ENCODE assay signal across 8 cellular contexts in the genomic region with DNA sequence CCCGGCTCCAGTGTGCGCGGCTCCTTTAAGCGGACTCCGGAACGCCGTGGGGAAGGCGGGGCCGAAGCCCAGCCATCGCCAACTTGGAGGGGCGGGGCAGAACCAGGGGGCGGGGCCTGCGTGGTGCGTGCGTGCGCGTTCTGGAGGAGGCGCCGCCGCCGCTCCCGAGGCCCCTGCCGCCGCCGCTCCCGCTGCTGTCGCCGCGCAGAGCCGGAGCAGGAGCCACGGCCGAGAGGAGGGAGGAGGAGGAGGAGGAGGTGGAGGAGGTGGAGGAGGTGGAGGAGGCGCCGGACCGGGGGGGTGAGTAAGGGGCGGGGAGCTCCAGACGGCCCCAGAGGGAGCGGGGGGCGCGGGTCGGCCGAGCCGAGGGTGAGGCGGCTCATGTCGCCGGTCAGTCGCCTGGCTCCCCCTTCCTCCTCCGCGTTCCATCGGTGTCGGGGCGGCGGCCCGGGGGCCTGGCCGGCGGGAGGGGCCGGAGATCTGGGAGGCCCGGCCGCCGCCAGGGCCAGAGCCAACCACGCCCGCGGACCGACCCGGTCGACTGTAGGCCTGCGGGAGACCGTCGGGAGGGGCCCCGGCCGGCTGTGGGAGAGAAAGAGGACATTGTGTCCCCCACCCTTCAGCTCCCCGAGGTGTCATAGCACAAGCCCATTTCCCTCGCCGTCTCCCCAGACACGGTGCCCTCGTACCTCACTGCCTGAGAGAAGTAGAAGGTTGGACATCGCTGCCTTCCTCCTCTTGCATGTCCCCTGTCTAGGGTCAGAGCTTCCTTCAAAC. TPM values are rescaled to one million over a fixed set of nuclear protein-coding genes. Genes with fewer than 3 reads are reported as not detected.
A peak's percentile ranks its signal among the peaks of the same experiment; 100 is the strongest.
DNase-seq lines count a peak whose midpoint lies in the region; ATAC-seq, FAIRE-seq and TF ChIP-seq lines count a peak whose summit lies in the region.

A gene (plus strand): TSS at position 155 of the 777 bp plus-strand sequence. CDS start 71,572 bp downstream, outside the sequence.

- H3K18ac ChIP-seq in H1 (ENCODE audit: extremely low read depth, low read length) (peak within 1 kb of the TSS; percentile 88; the same call in 1 of the 2 replicates), mesenchymal stem cell (ENCODE audit: low read depth in 1 of 2, low read length in 2 of 2) (peak within 1 kb of the TSS; percentile 50 to 79)

- peaks cover 7% of the 10 kb centered on the region for H3K23me2 ChIP-seq in H1 (ENCODE audit: low read depth, low read length)

- CTCF ChIA-PET in CD4-positive, alpha-beta T cell (lab: Charles Lee): interaction anchor here (0.5 to 4.5 kb wide), 4 partner anchors 16 to 144 kb away, joined by 3 to 14 read pairs (median 5); no protein-coding TSS in a partner anchor
- CTCF ChIA-PET in H1 (lab: Charles Lee; ENCODE audit: partially characterized antibody): interaction anchor here (0.6 to 4.3 kb wide), 4 partner anchors 9 to 127 kb away, joined by 3 to 17 read pairs (median 3); no protein-coding TSS in a partner anchor

- peak; percentile 88 to 97 (median 94) for DNase-seq in CD4-positive, alpha-beta T cell
- peak; percentile 97 for DNase-seq in GM20000 (ENCODE audit: low spot score)
- DNase-seq in NOMO-1 treated with dmso at 0.1 percent for 144 hours (lab: John Stamatoyannopoulos, UW; ENCODE audit: unreplicated experiment): peak; percentile 67
- peak; percentile 74 for DNase-seq in activated CD8-positive, alpha-beta memory T cell treated with anti-CD3 and anti-CD28 coated beads, Interleukin-2, amount 50 U/mL, for 1 hour (ENCODE audit: extremely low read depth)
- DNase-seq in H1 (ENCODE audit: low read depth in 1 of 2, low spot score in 2 of 2): peak; percentile 77 to 94
- DNase-seq in mesenchymal stem cell: peak; percentile 91
- DNase-seq in stimulated activated CD8-positive, alpha-beta memory T cell treated with anti-CD3 and anti-CD28 coated beads, Interleukin-12 subunit alpha, Interleukin-12 subunit beta, amount 100 ng/mL, for 1 hour (ENCODE audit: low read depth): peak; percentile 87

- no peak within 1 kb of the TSS for H2BK20ac ChIP-seq in H1 (ENCODE audit: low read length)

- H3K14ac ChIP-seq in H1 (ENCODE audit: insufficient read length) (no peak within 1 kb of the TSS), mesenchymal stem cell (ENCODE audit: low read length in 2 of 2) (peak within 1 kb of the TSS in 1 of 2 experiments; percentile 87)

- no peak for TF ChIP-seq RAD21 in H1 (IDR thresholded peaks at IDR 0.05 in 1 of 2, conservative IDR thresholded peaks at IDR 0.05 in 1 of 2; ENCODE audit: low read depth in 2 of 2, low read length in 2 of 2)

- H3K23ac ChIP-seq in H1 (ENCODE audit: insufficient read length): no peak within 1 kb of the TSS
- H3K23ac ChIP-seq in mesenchymal stem cell (ENCODE audit: low read length in 2 of 2): peak within 1 kb of the TSS in 1 of 2 experiments; percentile 40

- H3K4ac ChIP-seq in H1 (replicated peaks; ENCODE audit: insufficient read length, low read depth, low read length) (peak within 1 kb of the TSS; percentile 27), mesenchymal stem cell (ENCODE audit: low read depth in 1 of 2, low read length in 2 of 2) (peak within 1 kb of the TSS in 1 of 2 experiments; percentile 93)

- no peaks in the 10 kb centered on the region for H3K9me3 Mint-ChIP-seq in CD4-positive, alpha-beta T cell

- peaks cover 0 to 45% of the 10 kb centered on the region in 2 experiments; a peak in 3 of 4 replicates for H3K79me2 ChIP-seq in H1 (ENCODE audit: control insufficient read depth in 1 of 2, insufficient read depth in 2 of 2, low read length in 2 of 2)

- 2% methylated on average over 11 of the region's 77 CpGs; no CpG with 5 or more reads in 1 of the 2 experiments for WGBS in H1 (ENCODE audit: extremely low coverage in 1 of 2, insufficient coverage in 1 of 2, insufficient read length in 1 of 2, insufficient replicate concordance in 2 of 2, low coverage in 1 of 2, low lambda C conversion rate in 2 of 2, missing lambda C conversion rate in 1 of 2), 2 experiments
- 0% methylated on average over 22 of the region's 77 CpGs for WGBS in mesenchymal stem cell

- peaks cover 0 to 3% of the 10 kb centered on the region in 2 experiments for H4K20me1 ChIP-seq in H1 (replicated peaks in 1 of 2; ENCODE audit: control insufficient read depth in 1 of 2, insufficient read depth in 2 of 2, low read length in 2 of 2)

- H2AFZ ChIP-seq in H1 (ENCODE audit: low read length) (peak within 1 kb of the TSS; percentile 96), mesenchymal stem cell (ENCODE audit: low read depth, low read length) (peak within 1 kb of the TSS; percentile 64)

- peak within 1 kb of the TSS; percentile 90 for H3K27ac ChIP-seq in CD4-positive, alpha-beta T cell (ENCODE audit: low read depth, low read length)
- peak within 1 kb of the TSS; percentile 78 for H3K27ac ChIP-seq in HUES48 (ENCODE audit: low read depth, low read length)
- no peak within 1 kb of the TSS for H3K27ac ChIP-seq in H1 (ENCODE audit: low read depth, low read length)
- peak within 1 kb of the TSS; percentile 53 for H3K27ac ChIP-seq in mesenchymal stem cell (ENCODE audit: low read length, poor library complexity, severe bottlenecking)

- H3K4me3 Mint-ChIP-seq in CD4-positive, alpha-beta T cell: peak within 1 kb of the TSS; percentile 98

- peak; percentile 75 for ATAC-seq in CD4-positive, alpha-beta T cell (ENCODE audit: poor library complexity)

- H3K56ac ChIP-seq in H1 (replicated peaks; ENCODE audit: insufficient read length, low read depth, low read length): no peak within 1 kb of the TSS

- peak within 1 kb of the TSS; percentile 73 for H4K5ac ChIP-seq in H1 (ENCODE audit: insufficient read length, low read depth, low read length)

- peak in 1 of 2 experiments; percentile 31; a peak in 1 of 3 replicates for TF ChIP-seq POLR2A in H1 (IDR thresholded peaks at IDR 0.05; ENCODE audit: control extremely low read depth in 1 of 2, low read depth in 2 of 2, low read length in 2 of 2)

- H3K79me1 ChIP-seq in H1 (ENCODE audit: low read depth, low read length): no peaks in the 10 kb centered on the region; the same call in 1 of the 2 replicates
- H3K79me1 ChIP-seq in mesenchymal stem cell (replicated peaks; ENCODE audit: low read length, poor library complexity, severe bottlenecking): peaks cover 3% of the 10 kb centered on the region

- H3K36me3 ChIP-seq in HUES48 (ENCODE audit: control insufficient read depth, insufficient read depth, low read length): no peaks in the 10 kb centered on the region
- no peaks in the 10 kb centered on the region for H3K36me3 ChIP-seq in H1 (ENCODE audit: control insufficient read depth in 2 of 4, insufficient read depth in 4 of 4, low read length in 3 of 4)
- no peaks in the 10 kb centered on the region for H3K36me3 ChIP-seq in mesenchymal stem cell (ENCODE audit: control insufficient read depth in 1 of 2, insufficient read depth in 2 of 2, low read depth in 1 of 2, low read length in 2 of 2)

- H3K9ac ChIP-seq in HUES48 (ENCODE audit: low read depth, low read length): peak within 1 kb of the TSS; percentile 59
- H3K9ac ChIP-seq in H1 (replicated peaks in 1 of 4; ENCODE audit: extremely low read depth in 1 of 4, low read depth in 3 of 4, low read length in 3 of 4): peak within 1 kb of the TSS; percentile 51 to 81 (median 67)
- peak within 1 kb of the TSS; percentile 86 for H3K9ac ChIP-seq in mesenchymal stem cell (ENCODE audit: low read length)

- H2BK120ac ChIP-seq in H1 (replicated peaks; ENCODE audit: low read depth, low read length) (peak within 1 kb of the TSS; percentile 56), mesenchymal stem cell (ENCODE audit: low read depth, low read length) (peak within 1 kb of the TSS; percentile 29)

- no peak within 1 kb of the TSS for H2AK5ac ChIP-seq in H1 (ENCODE audit: low read depth, low read length)
- no peak within 1 kb of the TSS for H2AK5ac ChIP-seq in mesenchymal stem cell (ENCODE audit: low read length, severe bottlenecking)

- no peak for TF ChIP-seq CTCF in CD4-positive, alpha-beta T cell (IDR thresholded peaks at IDR 0.05)
- TF ChIP-seq CTCF in GM20000 (IDR thresholded peaks at IDR 0.05; ENCODE audit: extremely low read depth, missing control alignments) (no peak), H1 (IDR thresholded peaks at IDR 0.05; ENCODE audit: control extremely low read depth in 1 of 3, insufficient read depth in 1 of 3, low read depth in 1 of 3, low read length in 3 of 3) (no peak)

- no peak for FAIRE-seq in H1 (lab: Jason Lieb, UNC)

- no peaks in the 10 kb centered on the region for H3K27me3 ChIP-seq in CD4-positive, alpha-beta T cell (ENCODE audit: control insufficient read depth, insufficient read depth, low read length)
- H3K27me3 ChIP-seq in HUES48 (ENCODE audit: control insufficient read depth, insufficient read depth, low read length) (no peaks in the 10 kb centered on the region), H1 (replicated peaks in 1 of 4; ENCODE audit: control insufficient read depth in 3 of 4, extremely low read depth in 1 of 4, insufficient read depth in 3 of 4, low read length in 3 of 4) (no peaks in the 10 kb centered on the region), mesenchymal stem cell (ENCODE audit: control insufficient read depth in 1 of 2, insufficient read depth in 1 of 2, low read length in 2 of 2) (no peaks in the 10 kb centered on the region)

- H4K91ac ChIP-seq in H1 (replicated peaks; ENCODE audit: insufficient read length, low read length) (peak within 1 kb of the TSS; percentile 75), mesenchymal stem cell (ENCODE audit: low read length) (peak within 1 kb of the TSS; percentile 46)

- H3K4me3 ChIP-seq in HUES48 (ENCODE audit: low read depth, low read length) (peak within 1 kb of the TSS; percentile 97), H1 (ENCODE audit: extremely low read depth in 1 of 4, insufficient read depth in 2 of 4, low read depth in 3 of 4, low read length in 4 of 4) (peak within 1 kb of the TSS; percentile 71 to 97 (median 80)), mesenchymal stem cell (ENCODE audit: insufficient read depth in 1 of 2, low read depth in 1 of 2, low read length in 2 of 2) (peak within 1 kb of the TSS; percentile 85 to 93)

- intact Hi-C loops in CD4-positive, alpha-beta T cell (cut with DNase I, micrococcal nuclease): loop anchor here (2.0 to 10.0 kb wide), 5 partner anchors 15 to 405 kb away; no protein-coding TSS in a partner anchor

- H3K4me1 Mint-ChIP-seq in CD4-positive, alpha-beta T cell (ENCODE audit: low read depth): peaks cover 83% of the 10 kb centered on the region

- TF ChIP-seq EP300 in H1 (IDR thresholded peaks at IDR 0.05; ENCODE audit: borderline replicate concordance in 1 of 2, low read depth in 2 of 2, low read length in 2 of 2): no peak

- no peaks in the 10 kb centered on the region for H3K9me3 ChIP-seq in CD4-positive, alpha-beta T cell (ENCODE audit: control insufficient read depth, low read length)
- H3K9me3 ChIP-seq in HUES48 (ENCODE audit: control insufficient read depth, insufficient read depth, low read length) (no peaks in the 10 kb centered on the region), H1 (ENCODE audit: insufficient read depth in 2 of 2, low read depth in 1 of 2, low read length in 1 of 2) (no peaks in the 10 kb centered on the region), mesenchymal stem cell (ENCODE audit: control insufficient read depth, low read length) (no peaks in the 10 kb centered on the region)

- peak within 1 kb of the TSS; percentile 95 for H3K27ac Mint-ChIP-seq in CD4-positive, alpha-beta T cell

- H3K4me2 ChIP-seq in H1 (ENCODE audit: insufficient read depth in 1 of 2, low read depth in 2 of 2, low read length in 2 of 2): peak within 1 kb of the TSS; percentile 81 to 93
- H3K4me2 ChIP-seq in mesenchymal stem cell (ENCODE audit: low read length, poor library complexity, severe bottlenecking): peak within 1 kb of the TSS; percentile 84

- H2BK12ac ChIP-seq in H1 (ENCODE audit: low read depth, low read length) (peak within 1 kb of the TSS; percentile 60; the same call in 1 of the 2 replicates), mesenchymal stem cell (ENCODE audit: low read length in 2 of 2) (peak within 1 kb of the TSS in 1 of 2 experiments; percentile 31)

- H2BK5ac ChIP-seq in H1 (ENCODE audit: low read depth, low read length) (peak within 1 kb of the TSS; percentile 78; the same call in 1 of the 2 replicates), mesenchymal stem cell (ENCODE audit: low read depth, low read length, poor library complexity, severe bottlenecking) (peak within 1 kb of the TSS; percentile 85)

- H4K8ac ChIP-seq in H1 (ENCODE audit: extremely low read depth, insufficient read depth, low read length) (peak within 1 kb of the TSS; percentile 66), mesenchymal stem cell (ENCODE audit: low read length) (peak within 1 kb of the TSS; percentile 78)

- H3K36me3 Mint-ChIP-seq in CD4-positive, alpha-beta T cell (ENCODE audit: low read depth): peaks cover 31% of the 10 kb centered on the region

- H3K27me3 Mint-ChIP-seq in CD4-positive, alpha-beta T cell: no peaks in the 10 kb centered on the region

- H2BK15ac ChIP-seq in H1 (ENCODE audit: low read length) (peak within 1 kb of the TSS; percentile 92; the same call in 1 of the 2 replicates), mesenchymal stem cell (ENCODE audit: low read depth, poor library complexity, severe bottlenecking) (peak within 1 kb of the TSS; percentile 65)

- POLR2A ChIA-PET in CD4-positive, alpha-beta T cell (lab: Charles Lee): interaction anchor here (0.6 to 11.6 kb wide), 15 partner anchors 9 to 943 kb away, joined by 3 to 116 read pairs (median 7); no protein-coding TSS in a partner anchor
- POLR2A ChIA-PET in H1 (lab: Charles Lee; ENCODE audit: partially characterized antibody): interaction anchor here (0.7 to 1.4 kb wide), 3 partner anchors 8 to 119 kb away, joined by 3 to 4 read pairs (median 4); no protein-coding TSS in a partner anchor

- peaks cover 32% of the 10 kb centered on the region for H3K4me1 ChIP-seq in HUES48 (ENCODE audit: control insufficient read depth, insufficient read depth, low read length)
- H3K4me1 ChIP-seq in H1 (replicated peaks in 1 of 4; ENCODE audit: control insufficient read depth in 3 of 4, insufficient read depth in 4 of 4, low read length in 3 of 4): peaks cover 0 to 5% (median 2%) of the 10 kb centered on the region in 4 experiments; a peak in 4 of 7 replicates
- H3K4me1 ChIP-seq in mesenchymal stem cell (ENCODE audit: control insufficient read depth, insufficient read depth, low read depth, low read length): peaks cover 3% of the 10 kb centered on the region

RNA-seq across cellular contexts. Expression of the gene that starts here (rescaled TPM):
- total RNA-seq in CD4-positive, alpha-beta T cell: 10 to 100 TPM; 63.8 to 67.1 TPM
- 30.6 and 35.8 TPM in 2 replicates for total RNA-seq in H1 (2021; fragmentation: NEBNext Ultra II Directional; extraction: Animal tissue kit (Norgen Biotek cat#: 25700))
- 5.3 and 10.9 TPM in 2 replicates for polyA plus RNA-seq in H1 (2011; rRNA removed)
- polyA plus RNA-seq in H1 (2011; cell fraction: cytosol; rRNA removed): 18.4 TPM
- 1.3 TPM for polyA plus RNA-seq in H1 (2011; cell fraction: nucleus; rRNA removed)
- polyA plus RNA-seq in H1 (2012, experiment 1 of 2): 21.9 to 42.7 TPM (median 25.2 TPM) in 4 replicates
- 4.3 TPM for polyA plus RNA-seq in H1 (2012, experiment 2 of 2)
- 24.6 TPM for polyA plus RNA-seq in H1 (2013, experiment 1 of 2)
- polyA plus RNA-seq in H1 (2013, experiment 2 of 2): 23.2 TPM
- 6.4 and 7.3 TPM in 2 replicates for polyA minus RNA-seq in H1 (2011; rRNA and poly(A)+ RNA removed)
- 6.9 TPM for polyA minus RNA-seq in H1 (2011; cell fraction: cytosol; rRNA and poly(A)+ RNA removed)
- 5.8 TPM for polyA minus RNA-seq in H1 (2011; cell fraction: nucleus; rRNA and poly(A)+ RNA removed)
- 84.9 TPM for polyA plus RNA-seq in mesenchymal stem cell (2013, experiment 1 of 2)
- 88.5 TPM for polyA plus RNA-seq in mesenchymal stem cell (2013, experiment 2 of 2)
